Comparison of ENCODE assay signal across 20 cellular contexts in the genomic region with DNA sequence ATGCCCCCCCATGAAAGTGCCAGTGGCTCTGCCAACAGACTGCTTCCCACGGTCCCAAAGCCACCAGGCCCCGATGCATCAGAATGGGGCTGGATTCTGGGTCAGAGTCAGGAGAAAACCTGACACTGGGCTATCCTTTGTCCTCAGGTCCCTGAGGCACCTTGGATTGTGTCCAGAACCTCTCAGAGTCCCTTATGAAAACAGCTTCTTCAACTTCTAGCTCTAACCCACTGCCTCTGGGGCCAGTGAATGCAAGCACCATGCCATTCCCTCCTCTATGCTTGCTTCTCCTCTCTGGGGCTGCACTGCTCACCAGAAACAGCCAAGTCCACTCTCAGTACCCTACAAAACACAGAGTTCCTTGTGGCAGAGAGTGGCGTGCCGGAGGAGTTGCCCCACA. TPM values are rescaled to one million over a fixed set of nuclear protein-coding genes. Genes with fewer than 3 reads are reported as not detected.
A peak's percentile ranks its signal among the peaks of the same experiment; 100 is the strongest.
DNase-seq lines count a peak whose midpoint lies in the region; TF ChIP-seq lines count a peak whose summit lies in the region.
"Had no signal": no experiment of that assay in that cellular context is flagged by ENCODE, and none has a peak within 500 bp of the region (broad histone marks: within the 10 kb centered on the region; RNA-seq: fewer than 3 reads in every experiment).

No MANE protein-coding gene starts in this region.

- TF ChIP-seq POLR2A in thyroid gland (IDR thresholded peaks at IDR 0.05), result peak in 1 of 2 donors; percentile 69

- no peaks in the 10 kb centered on the region for H3K27me3 ChIP-seq in thyroid gland
- H3K27me3 ChIP-seq: BE2C had no signal

- peak overlapping the region; percentile 89 to 94 (median 94) for H3K27ac ChIP-seq in thyroid gland
- H3K27ac ChIP-seq: HL-60 had no signal

- H3K36me3 ChIP-seq in thyroid gland, result no peaks in the 10 kb centered on the region
- H3K36me3 ChIP-seq: BE2C had no signal

- no peak for TF ChIP-seq CTCF in nephron (IDR thresholded peaks at IDR 0.05; ENCODE audit: unreplicated experiment in 3 of 3)
- TF ChIP-seq CTCF in thyroid gland (IDR thresholded peaks at IDR 0.05), result no peak

- no peaks in the 10 kb centered on the region for H3K9me3 ChIP-seq in thyroid gland
- H3K9me3 ChIP-seq: BE2C had no signal

- peaks cover 6% of the 10 kb centered on the region for H3K36me3 Mint-ChIP-seq in nephron (ENCODE audit: low read depth)
- no peaks in the 10 kb centered on the region for H3K36me3 Mint-ChIP-seq in activated T-helper 2 cell treated with anti-CD3 and anti-CD28 coated beads, Interferon-gamma antibody, Interleukin-2, Interleukin-4, amounts not matched to agents 10 μg/mL and 5 μg/mL and 100 μg/mL, durations not matched to agents 14 hours and 24 hours and 36 hours (ENCODE audit: low read depth)
- H3K36me3 Mint-ChIP-seq: CD4-positive, CD25-positive, alpha-beta regulatory T cell; CD8-positive, alpha-beta memory T cell had no signal

- no peaks in the 10 kb centered on the region for H3K9me3 Mint-ChIP-seq in nephron
- H3K9me3 Mint-ChIP-seq in activated T-helper 2 cell treated with anti-CD3 and anti-CD28 coated beads, Interferon-gamma antibody, Interleukin-2, Interleukin-4, amounts not matched to agents 10 μg/mL and 5 μg/mL and 100 μg/mL, durations not matched to agents 14 hours and 24 hours and 36 hours, result no peaks in the 10 kb centered on the region
- H3K9me3 Mint-ChIP-seq: CD4-positive, CD25-positive, alpha-beta regulatory T cell; CD8-positive, alpha-beta memory T cell; HFFc6 had no signal

- DNase-seq in NCI-H2029 treated with DMSO at 0.1 percent for 48 hours (lab: John Stamatoyannopoulos, UW) (peak; percentile 27), SK-MEL-5 (ENCODE audit: low read depth, low spot score) (peak; percentile 32), thyroid gland (peak; percentile 81 to 83), T-helper 9 cell (no peak), NCI-H1092 (lab: John Stamatoyannopoulos, UW) (no peak)
- no peak for DNase-seq in activated T-helper 2 cell treated with anti-CD3 and anti-CD28 coated beads, Interferon-gamma antibody, Interleukin-2, Interleukin-4, amounts not matched to agents 10 μg/mL and 5 μg/mL and 100 μg/mL, durations not matched to agents 14 hours and 24 hours and 36 hours (ENCODE audit: low spot score)
- DNase-seq: ACHN; BE2C; C1 segment of cervical spinal cord; CD4-positive, CD25-positive, alpha-beta regulatory T cell; CD8-positive, alpha-beta memory T cell; COR-L47; DMS 273 treated with DMSO at 0.1 percent for 48 hours; DMS53; GOT3; H7; HFFc6 had no signal

- WGBS in thyroid gland, 2 donors, result 54 to 55% methylated on average over 4 of the region's 4 CpGs

- peaks cover 36% of the 10 kb centered on the region for H3K4me1 Mint-ChIP-seq in nephron
- no peaks in the 10 kb centered on the region for H3K4me1 Mint-ChIP-seq in activated T-helper 2 cell treated with anti-CD3 and anti-CD28 coated beads, Interferon-gamma antibody, Interleukin-2, Interleukin-4, amounts not matched to agents 10 μg/mL and 5 μg/mL and 100 μg/mL, durations not matched to agents 14 hours and 24 hours and 36 hours (ENCODE audit: low read depth)

- peak overlapping the region in 2 of 3 experiments; percentile 38 to 40 for H3K27ac Mint-ChIP-seq in nephron
- no peak overlapping the region for H3K27ac Mint-ChIP-seq in activated T-helper 2 cell treated with anti-CD3 and anti-CD28 coated beads, Interferon-gamma antibody, Interleukin-2, Interleukin-4, amounts not matched to agents 10 μg/mL and 5 μg/mL and 100 μg/mL, durations not matched to agents 14 hours and 24 hours and 36 hours
- H3K27ac Mint-ChIP-seq: CD4-positive, CD25-positive, alpha-beta regulatory T cell; CD8-positive, alpha-beta memory T cell; HFFc6 had no signal

- intact Hi-C loops in thyroid gland (cut with DNase I), result no loop called here
- intact Hi-C loops in activated T-helper 2 cell treated with anti-CD3 and anti-CD28 coated beads, Interferon-gamma antibody, Interleukin-2, Interleukin-4, amounts not matched to agents 10 μg/mL and 5 μg/mL and 100 μg/mL, durations not matched to agents 14 hours and 24 hours and 36 hours (cut with micrococcal nuclease), result no loop called here

- no peak overlapping the region for H3K4me3 ChIP-seq in thyroid gland (replicated peaks in 1 of 3)

- peaks cover 22% of the 10 kb centered on the region for H3K27me3 Mint-ChIP-seq in nephron (ENCODE audit: low read depth)
- peaks cover 16% of the 10 kb centered on the region for H3K27me3 Mint-ChIP-seq in activated T-helper 2 cell treated with anti-CD3 and anti-CD28 coated beads, Interferon-gamma antibody, Interleukin-2, Interleukin-4, amounts not matched to agents 10 μg/mL and 5 μg/mL and 100 μg/mL, durations not matched to agents 14 hours and 24 hours and 36 hours (ENCODE audit: low read depth)

- H3K4me3 Mint-ChIP-seq in nephron, result no peak overlapping the region
- no peak overlapping the region for H3K4me3 Mint-ChIP-seq in activated T-helper 2 cell treated with anti-CD3 and anti-CD28 coated beads, Interferon-gamma antibody, Interleukin-2, Interleukin-4, amounts not matched to agents 10 μg/mL and 5 μg/mL and 100 μg/mL, durations not matched to agents 14 hours and 24 hours and 36 hours (ENCODE audit: low read depth)
- H3K4me3 Mint-ChIP-seq: CD4-positive, CD25-positive, alpha-beta regulatory T cell; CD8-positive, alpha-beta memory T cell; HFFc6 had no signal

- in situ Hi-C loops in SK-MEL-5 (cut with HindIII; ENCODE audit: low pct_unique_long_range_greater_than_20kb, low sequenced_read_pairs), result no loop called here

- H3K4me1 ChIP-seq in thyroid gland, result peaks cover 25 to 39% of the 10 kb centered on the region in 2 donors

RNA-seq across cellular contexts. Expression of a gene that starts 9.9 kb away (rescaled TPM):
- 0.51 TPM in 1 of 2 replicates, not detected in the other for total RNA-seq in SK-MEL-5 (2014; rRNA removed; shearing (Covaris generic))
- 0.13 TPM in 1 of 2 replicates, not detected in the other for polyA plus RNA-seq in SK-MEL-5 (2015; cell fraction: cytosol; rRNA removed)
- polyA plus RNA-seq in SK-MEL-5 (2015; cell fraction: nucleus; rRNA removed), result not detected in 2 replicates
- total RNA-seq in thyroid gland, result 100 to 1,000 TPM in 2 of 4 donors, 10 to 100 TPM in 2; 19.6 to 211 (median 105) TPM
- total RNA-seq in activated T-helper 2 cell treated with anti-CD3 and anti-CD28 coated beads, Interferon-gamma antibody, Interleukin-2, Interleukin-4, amounts not matched to agents 10 μg/mL and 5 μg/mL and 100 μg/mL, durations not matched to agents 14 hours and 24 hours and 36 hours, result 0.57 TPM in 1 of 2 replicates, not detected in the other
- total RNA-seq: CD4-positive, CD25-positive, alpha-beta regulatory T cell; CD8-positive, alpha-beta memory T cell; HFFc6; HT1080 had no signal
- polyA plus RNA-seq: CD4-positive, CD25-positive, alpha-beta regulatory T cell; CD8-positive, alpha-beta memory T cell had no signal

RNA-seq across cellular contexts. Expression of a gene that starts 50.6 kb away (rescaled TPM):
- 327 and 343 TPM in 2 replicates for total RNA-seq in SK-MEL-5 (2014; rRNA removed; shearing (Covaris generic))
- 295 and 305 TPM in 2 replicates for polyA plus RNA-seq in SK-MEL-5 (2015; cell fraction: cytosol; rRNA removed)
- 375 and 468 TPM in 2 replicates for polyA plus RNA-seq in SK-MEL-5 (2015; cell fraction: nucleus; rRNA removed)
- total RNA-seq in thyroid gland, result 100 to 1,000 TPM in 2 of 4 donors, 10 to 100 TPM in 2; 87.0 to 113 (median 101) TPM
- 51.2 and 51.8 TPM in 2 replicates for total RNA-seq in activated T-helper 2 cell treated with anti-CD3 and anti-CD28 coated beads, Interferon-gamma antibody, Interleukin-2, Interleukin-4, amounts not matched to agents 10 μg/mL and 5 μg/mL and 100 μg/mL, durations not matched to agents 14 hours and 24 hours and 36 hours

Comparison
In these comparisons a context has a peak if more than half of its experiments do, and no peak if none do; other contexts are left out.
1. DNase-seq: peak in NCI-H2029 treated with DMSO at 0.1 percent for 48 hours (single experiment), SK-MEL-5 (single experiment) and thyroid gland (2 of 2); none in activated T-helper 2 cell treated with anti-CD3 and anti-CD28 coated beads, Interferon-gamma antibody, Interleukin-2, Interleukin-4, amounts not matched to agents 10 μg/mL and 5 μg/mL and 100 μg/mL, durations not matched to agents 14 hours and 24 hours and 36 hours (single experiment), T-helper 9 cell (single experiment) and NCI-H1092 (single experiment).
2. RNA of a gene that starts 9.9 kb away (total RNA-seq): 19.6 to 211 TPM in thyroid gland; 0.57 TPM in activated T-helper 2 cell treated with anti-CD3 and anti-CD28 coated beads, Interferon-gamma antibody, Interleukin-2, Interleukin-4, amounts not matched to agents 10 μg/mL and 5 μg/mL and 100 μg/mL, durations not matched to agents 14 hours and 24 hours and 36 hours and 0.51 TPM in SK-MEL-5; every median in the first group is over 10 times any median in the second.